30 cellular contexts compared by ENCODE assay signal in genomic region chr20:16201191-16201590, GRCh38.
"Had no signal": no experiment of that assay in that cellular context is flagged by ENCODE, and none has a peak within 500 bp of the region (broad histone marks: within the 10 kb centered on the region; RNA-seq: fewer than 3 reads in every experiment).

No MANE protein-coding gene starts in this region.

- ATAC-seq: activated T-cell treated with anti-CD3 and anti-CD28 coated beads, Interleukin-2, amount 50 U/mL, for 72 hours; gastrocnemius medialis; natural killer cell; stimulated activated naive B cell treated with anti-CD40 and anti-IgM and Interleukin-4, amounts not matched to agents 10 μg/mL and 1 μg/mL and 100 μg/mL, for 72 hours had no signal

- H3K27ac ChIP-seq: ascending aorta, cardiac muscle cell, colonic mucosa, dorsolateral prefrontal cortex, gastrocnemius medialis, hepatocyte, left ventricle myocardium inferior, neural progenitor cell, right atrium auricular region, stomach, thyroid gland, upper lobe of left lung had no signal

- H3K36me3 Mint-ChIP-seq: activated naive CD8-positive, alpha-beta T cell; brain; natural killer cell had no signal

- H3K4me3 ChIP-seq: ascending aorta, cardiac muscle cell, colonic mucosa, dorsolateral prefrontal cortex, gastrocnemius medialis, hepatocyte, left ventricle myocardium inferior, lung, neural progenitor cell, right atrium auricular region, stomach, thyroid gland, upper lobe of left lung had no signal

- H3K27me3 ChIP-seq: ascending aorta, cardiac muscle cell, colonic mucosa, dorsolateral prefrontal cortex, gastrocnemius medialis, hepatocyte, neural progenitor cell, right atrium auricular region, stomach, thyroid gland, upper lobe of left lung had no signal

- DNase-seq: activated CD4-positive, alpha-beta T cell treated with anti-CD3 and anti-CD28 coated beads for 4 hours; activated CD4-positive, alpha-beta T cell treated with anti-CD3 and anti-CD28 coated beads, Interleukin-2, amount 50 U/mL, for 4 hours; activated naive CD4-positive, alpha-beta T cell treated with Interleukin-2 at 50 U/mL for 16 hours; activated T-cell treated with anti-CD3 and anti-CD28 coated beads for 4 hours; activated T-cell treated with anti-CD3 and anti-CD28 coated beads, Interleukin-2, amount 50 U/mL, for 72 hours; cerebellar nuclear complex; colonic mucosa; dorsolateral prefrontal cortex; effector memory CD4-positive, alpha-beta T cell; erythroblast; gastrocnemius medialis; glutamatergic neuron; islet precursor cell; left ventricle myocardium inferior; mesendoderm; natural killer cell; stimulated activated CD4-positive, alpha-beta T cell treated with anti-CD3 and anti-CD28 coated beads, Interleukin-15, amount 100 ng/mL, for 24 hours; stimulated activated CD4-positive, alpha-beta T cell treated with anti-CD3 and anti-CD28 coated beads, Interleukin-2, amount 100 ng/mL, for 24 hours; stimulated activated naive B cell treated with anti-CD40 and anti-IgM and Interleukin-4, amounts not matched to agents 10 μg/mL and 1 μg/mL and 100 μg/mL, for 72 hours; stomach; thyroid gland; upper lobe of left lung had no signal

- H3K79me2 ChIP-seq: hepatocyte had no signal

- H3K27me3 Mint-ChIP-seq: activated naive CD8-positive, alpha-beta T cell; stimulated activated naive B cell treated with anti-CD40 and anti-IgM and Interleukin-4, amounts not matched to agents 10 μg/mL and 1 μg/mL and 100 μg/mL, for 72 hours had no signal

- H3K9me3 ChIP-seq: ascending aorta, colonic mucosa, gastrocnemius medialis, right atrium auricular region, stomach, thyroid gland, upper lobe of left lung had no signal

- H3K36me3 ChIP-seq: ascending aorta, cardiac muscle cell, colonic mucosa, gastrocnemius medialis, left ventricle myocardium inferior, neural progenitor cell, right atrium auricular region, stomach, thyroid gland, upper lobe of left lung had no signal

- H2AFZ ChIP-seq: hepatocyte, neural progenitor cell had no signal

- H3K4me2 ChIP-seq: hepatocyte, neural progenitor cell had no signal

- H3K9ac ChIP-seq: neural progenitor cell had no signal

- H3K4me3 Mint-ChIP-seq: activated naive CD8-positive, alpha-beta T cell; activated T-cell treated with anti-CD3 and anti-CD28 coated beads, Interleukin-2, amount 50 U/mL, for 72 hours; brain; natural killer cell; neural progenitor cell; stimulated activated naive B cell treated with anti-CD40 and anti-IgM and Interleukin-4, amounts not matched to agents 10 μg/mL and 1 μg/mL and 100 μg/mL, for 72 hours had no signal

- H3K27ac Mint-ChIP-seq: activated naive CD8-positive, alpha-beta T cell; activated T-cell treated with anti-CD3 and anti-CD28 coated beads, Interleukin-2, amount 50 U/mL, for 72 hours; brain; natural killer cell; neural progenitor cell; stimulated activated naive B cell treated with anti-CD40 and anti-IgM and Interleukin-4, amounts not matched to agents 10 μg/mL and 1 μg/mL and 100 μg/mL, for 72 hours had no signal

- H3K4me1 ChIP-seq: ascending aorta, colonic mucosa, gastrocnemius medialis, left ventricle myocardium inferior, neural progenitor cell, right atrium auricular region, stomach, upper lobe of left lung had no signal
